In genomic region chr17:4777969-4778760, GRCh38 we compare ENCODE assay signal across 1 cellular context.
TF ChIP-seq lines count a peak whose summit lies in the region.

No MANE protein-coding gene starts in this region.

TF ChIP-seq in HepG2, 621 proteins besides CTCF, POLR2A, EP300 and RAD21 (continued from another document and continues in another):
- no peak for TF ChIP-seq ZBTB4 (CRISPR knock-in tag; IDR thresholded peaks at IDR 0.05; ENCODE audit: borderline replicate concordance)
- 0 out of 2 replicates have a peak, but pooled peaks have one; percentile 27 for TF ChIP-seq ZNF589 (CRISPR knock-in tag; conservative IDR thresholded peaks at IDR 0.05)
- TF ChIP-seq KLF16 (CRISPR knock-in tag; IDR thresholded peaks at IDR 0.05), result peak in 1 of 2 experiments; percentile 90; a peak in 2 of 4 replicates
- no peak for TF ChIP-seq YEATS2 (CRISPR knock-in tag; IDR thresholded peaks at IDR 0.05; ENCODE audit: borderline replicate concordance)
- TF ChIP-seq NR2F1 (CRISPR knock-in tag; IDR thresholded peaks at IDR 0.05), result peak; percentile 16 to 59; a peak in 2 of 4 replicates
- peak; percentile 39; the same call in 1 of the 2 replicates for TF ChIP-seq HNF4G (IDR thresholded peaks at IDR 0.05; ENCODE audit: borderline replicate concordance, low read depth, low read length)
- TF ChIP-seq HNF4G (CRISPR knock-in tag; IDR thresholded peaks at IDR 0.05; ENCODE audit: borderline replicate concordance, low read depth), result no peak
- TF ChIP-seq, protein P1, sequence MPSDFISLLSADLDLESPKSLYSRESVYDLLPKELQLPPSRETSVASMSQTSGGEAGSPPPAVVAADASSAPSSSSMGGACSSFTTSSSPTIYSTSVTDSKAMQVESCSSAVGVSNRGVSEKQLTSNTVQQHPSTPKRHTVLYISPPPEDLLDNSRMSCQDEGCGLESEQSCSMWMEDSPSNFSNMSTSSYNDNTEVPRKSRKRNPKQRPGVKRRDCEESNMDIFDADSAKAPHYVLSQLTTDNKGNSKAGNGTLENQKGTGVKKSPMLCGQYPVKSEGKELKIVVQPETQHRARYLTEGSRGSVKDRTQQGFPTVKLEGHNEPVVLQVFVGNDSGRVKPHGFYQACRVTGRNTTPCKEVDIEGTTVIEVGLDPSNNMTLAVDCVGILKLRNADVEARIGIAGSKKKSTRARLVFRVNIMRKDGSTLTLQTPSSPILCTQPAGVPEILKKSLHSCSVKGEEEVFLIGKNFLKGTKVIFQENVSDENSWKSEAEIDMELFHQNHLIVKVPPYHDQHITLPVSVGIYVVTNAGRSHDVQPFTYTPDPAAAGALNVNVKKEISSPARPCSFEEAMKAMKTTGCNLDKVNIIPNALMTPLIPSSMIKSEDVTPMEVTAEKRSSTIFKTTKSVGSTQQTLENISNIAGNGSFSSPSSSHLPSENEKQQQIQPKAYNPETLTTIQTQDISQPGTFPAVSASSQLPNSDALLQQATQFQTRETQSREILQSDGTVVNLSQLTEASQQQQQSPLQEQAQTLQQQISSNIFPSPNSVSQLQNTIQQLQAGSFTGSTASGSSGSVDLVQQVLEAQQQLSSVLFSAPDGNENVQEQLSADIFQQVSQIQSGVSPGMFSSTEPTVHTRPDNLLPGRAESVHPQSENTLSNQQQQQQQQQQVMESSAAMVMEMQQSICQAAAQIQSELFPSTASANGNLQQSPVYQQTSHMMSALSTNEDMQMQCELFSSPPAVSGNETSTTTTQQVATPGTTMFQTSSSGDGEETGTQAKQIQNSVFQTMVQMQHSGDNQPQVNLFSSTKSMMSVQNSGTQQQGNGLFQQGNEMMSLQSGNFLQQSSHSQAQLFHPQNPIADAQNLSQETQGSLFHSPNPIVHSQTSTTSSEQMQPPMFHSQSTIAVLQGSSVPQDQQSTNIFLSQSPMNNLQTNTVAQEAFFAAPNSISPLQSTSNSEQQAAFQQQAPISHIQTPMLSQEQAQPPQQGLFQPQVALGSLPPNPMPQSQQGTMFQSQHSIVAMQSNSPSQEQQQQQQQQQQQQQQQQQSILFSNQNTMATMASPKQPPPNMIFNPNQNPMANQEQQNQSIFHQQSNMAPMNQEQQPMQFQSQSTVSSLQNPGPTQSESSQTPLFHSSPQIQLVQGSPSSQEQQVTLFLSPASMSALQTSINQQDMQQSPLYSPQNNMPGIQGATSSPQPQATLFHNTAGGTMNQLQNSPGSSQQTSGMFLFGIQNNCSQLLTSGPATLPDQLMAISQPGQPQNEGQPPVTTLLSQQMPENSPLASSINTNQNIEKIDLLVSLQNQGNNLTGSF (CRISPR knock-in tag; IDR thresholded peaks at IDR 0.05), result no peak
- TF ChIP-seq, protein P2, sequence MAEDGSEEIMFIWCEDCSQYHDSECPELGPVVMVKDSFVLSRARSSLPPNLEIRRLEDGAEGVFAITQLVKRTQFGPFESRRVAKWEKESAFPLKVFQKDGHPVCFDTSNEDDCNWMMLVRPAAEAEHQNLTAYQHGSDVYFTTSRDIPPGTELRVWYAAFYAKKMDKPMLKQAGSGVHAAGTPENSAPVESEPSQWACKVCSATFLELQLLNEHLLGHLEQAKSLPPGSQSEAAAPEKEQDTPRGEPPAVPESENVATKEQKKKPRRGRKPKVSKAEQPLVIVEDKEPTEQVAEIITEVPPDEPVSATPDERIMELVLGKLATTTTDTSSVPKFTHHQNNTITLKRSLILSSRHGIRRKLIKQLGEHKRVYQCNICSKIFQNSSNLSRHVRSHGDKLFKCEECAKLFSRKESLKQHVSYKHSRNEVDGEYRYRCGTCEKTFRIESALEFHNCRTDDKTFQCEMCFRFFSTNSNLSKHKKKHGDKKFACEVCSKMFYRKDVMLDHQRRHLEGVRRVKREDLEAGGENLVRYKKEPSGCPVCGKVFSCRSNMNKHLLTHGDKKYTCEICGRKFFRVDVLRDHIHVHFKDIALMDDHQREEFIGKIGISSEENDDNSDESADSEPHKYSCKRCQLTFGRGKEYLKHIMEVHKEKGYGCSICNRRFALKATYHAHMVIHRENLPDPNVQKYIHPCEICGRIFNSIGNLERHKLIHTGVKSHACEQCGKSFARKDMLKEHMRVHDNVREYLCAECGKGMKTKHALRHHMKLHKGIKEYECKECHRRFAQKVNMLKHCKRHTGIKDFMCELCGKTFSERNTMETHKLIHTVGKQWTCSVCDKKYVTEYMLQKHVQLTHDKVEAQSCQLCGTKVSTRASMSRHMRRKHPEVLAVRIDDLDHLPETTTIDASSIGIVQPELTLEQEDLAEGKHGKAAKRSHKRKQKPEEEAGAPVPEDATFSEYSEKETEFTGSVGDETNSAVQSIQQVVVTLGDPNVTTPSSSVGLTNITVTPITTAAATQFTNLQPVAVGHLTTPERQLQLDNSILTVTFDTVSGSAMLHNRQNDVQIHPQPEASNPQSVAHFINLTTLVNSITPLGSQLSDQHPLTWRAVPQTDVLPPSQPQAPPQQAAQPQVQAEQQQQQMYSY (CRISPR knock-in tag; IDR thresholded peaks at IDR 0.05), result no peak
- TF ChIP-seq SRSF4 (IDR thresholded peaks at IDR 0.05; ENCODE audit: low read depth, low read length, poor library complexity, severe bottlenecking), result no peak
- 0 out of 2 replicates have a peak, but pooled peaks have one; percentile 10 for TF ChIP-seq ZNF430 (CRISPR knock-in tag; IDR thresholded peaks at IDR 0.05)
- TF ChIP-seq NR2F6 (IDR thresholded peaks at IDR 0.05), result peak; percentile 70
- TF ChIP-seq NR2F6 (CRISPR knock-in tag; IDR thresholded peaks at IDR 0.05), result peak; percentile 88
- no peak for TF ChIP-seq ZNF3 (CRISPR knock-in tag; IDR thresholded peaks at IDR 0.05)
- peak; percentile 86 for TF ChIP-seq NCOA2 (CRISPR knock-in tag; IDR thresholded peaks at IDR 0.05)
- no peak for TF ChIP-seq RAD51 (IDR thresholded peaks at IDR 0.05; ENCODE audit: borderline replicate concordance)
- TF ChIP-seq ZHX2 (IDR thresholded peaks at IDR 0.05; ENCODE audit: low read depth), result no peak
- TF ChIP-seq ZHX2 (CRISPR knock-in tag; IDR thresholded peaks at IDR 0.05; ENCODE audit: borderline replicate concordance), result no peak
- no peak for TF ChIP-seq HOXA7 (CRISPR knock-in tag; IDR thresholded peaks at IDR 0.05)
- TF ChIP-seq JUND (CRISPR knock-in tag; IDR thresholded peaks at IDR 0.05), result no peak; the same call in none of the 2 replicates
- no peak for TF ChIP-seq ZNF772 (CRISPR knock-in tag; IDR thresholded peaks at IDR 0.05)
- TF ChIP-seq RFX1 (IDR thresholded peaks at IDR 0.05), result no peak
- TF ChIP-seq KAT8 (CRISPR knock-in tag; IDR thresholded peaks at IDR 0.05), result peak; percentile 50; the same call in 1 of the 2 replicates
- TF ChIP-seq, protein P3, sequence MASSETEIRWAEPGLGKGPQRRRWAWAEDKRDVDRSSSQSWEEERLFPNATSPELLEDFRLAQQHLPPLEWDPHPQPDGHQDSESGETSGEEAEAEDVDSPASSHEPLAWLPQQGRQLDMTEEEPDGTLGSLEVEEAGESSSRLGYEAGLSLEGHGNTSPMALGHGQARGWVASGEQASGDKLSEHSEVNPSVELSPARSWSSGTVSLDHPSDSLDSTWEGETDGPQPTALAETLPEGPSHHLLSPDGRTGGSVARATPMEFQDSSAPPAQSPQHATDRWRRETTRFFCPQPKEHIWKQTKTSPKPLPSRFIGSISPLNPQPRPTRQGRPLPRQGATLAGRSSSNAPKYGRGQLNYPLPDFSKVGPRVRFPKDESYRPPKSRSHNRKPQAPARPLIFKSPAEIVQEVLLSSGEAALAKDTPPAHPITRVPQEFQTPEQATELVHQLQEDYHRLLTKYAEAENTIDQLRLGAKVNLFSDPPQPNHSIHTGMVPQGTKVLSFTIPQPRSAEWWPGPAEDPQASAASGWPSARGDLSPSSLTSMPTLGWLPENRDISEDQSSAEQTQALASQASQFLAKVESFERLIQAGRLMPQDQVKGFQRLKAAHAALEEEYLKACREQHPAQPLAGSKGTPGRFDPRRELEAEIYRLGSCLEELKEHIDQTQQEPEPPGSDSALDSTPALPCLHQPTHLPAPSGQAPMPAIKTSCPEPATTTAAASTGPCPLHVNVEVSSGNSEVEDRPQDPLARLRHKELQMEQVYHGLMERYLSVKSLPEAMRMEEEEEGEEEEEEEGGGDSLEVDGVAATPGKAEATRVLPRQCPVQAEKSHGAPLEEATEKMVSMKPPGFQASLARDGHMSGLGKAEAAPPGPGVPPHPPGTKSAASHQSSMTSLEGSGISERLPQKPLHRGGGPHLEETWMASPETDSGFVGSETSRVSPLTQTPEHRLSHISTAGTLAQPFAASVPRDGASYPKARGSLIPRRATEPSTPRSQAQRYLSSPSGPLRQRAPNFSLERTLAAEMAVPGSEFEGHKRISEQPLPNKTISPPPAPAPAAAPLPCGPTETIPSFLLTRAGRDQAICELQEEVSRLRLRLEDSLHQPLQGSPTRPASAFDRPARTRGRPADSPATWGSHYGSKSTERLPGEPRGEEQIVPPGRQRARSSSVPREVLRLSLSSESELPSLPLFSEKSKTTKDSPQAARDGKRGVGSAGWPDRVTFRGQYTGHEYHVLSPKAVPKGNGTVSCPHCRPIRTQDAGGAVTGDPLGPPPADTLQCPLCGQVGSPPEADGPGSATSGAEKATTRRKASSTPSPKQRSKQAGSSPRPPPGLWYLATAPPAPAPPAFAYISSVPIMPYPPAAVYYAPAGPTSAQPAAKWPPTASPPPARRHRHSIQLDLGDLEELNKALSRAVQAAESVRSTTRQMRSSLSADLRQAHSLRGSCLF (CRISPR knock-in tag; IDR thresholded peaks at IDR 0.05; ENCODE audit: borderline replicate concordance), result no peak
- TF ChIP-seq, protein P4, sequence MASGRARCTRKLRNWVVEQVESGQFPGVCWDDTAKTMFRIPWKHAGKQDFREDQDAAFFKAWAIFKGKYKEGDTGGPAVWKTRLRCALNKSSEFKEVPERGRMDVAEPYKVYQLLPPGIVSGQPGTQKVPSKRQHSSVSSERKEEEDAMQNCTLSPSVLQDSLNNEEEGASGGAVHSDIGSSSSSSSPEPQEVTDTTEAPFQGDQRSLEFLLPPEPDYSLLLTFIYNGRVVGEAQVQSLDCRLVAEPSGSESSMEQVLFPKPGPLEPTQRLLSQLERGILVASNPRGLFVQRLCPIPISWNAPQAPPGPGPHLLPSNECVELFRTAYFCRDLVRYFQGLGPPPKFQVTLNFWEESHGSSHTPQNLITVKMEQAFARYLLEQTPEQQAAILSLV (CRISPR knock-in tag; IDR thresholded peaks at IDR 0.05; ENCODE audit: borderline replicate concordance), result peak; percentile 29; the same call in 1 of the 2 replicates
- TF ChIP-seq ZNF598 (CRISPR knock-in tag; IDR thresholded peaks at IDR 0.05; ENCODE audit: borderline replicate concordance), result 0 out of 2 replicates have a peak, but pooled peaks have one; percentile 13
- TF ChIP-seq GTF2F1 (IDR thresholded peaks at IDR 0.05; ENCODE audit: low read length), result no peak
- TF ChIP-seq ZMYM3 (CRISPR knock-in tag; IDR thresholded peaks at IDR 0.05), result peak; percentile 95
- TF ChIP-seq ZNF703 (CRISPR knock-in tag; IDR thresholded peaks at IDR 0.05; ENCODE audit: borderline replicate concordance), result no peak
- no peak for TF ChIP-seq ZSCAN30 (CRISPR knock-in tag; IDR thresholded peaks at IDR 0.05)
- TF ChIP-seq EED (CRISPR knock-in tag; IDR thresholded peaks at IDR 0.05), result no peak
- TF ChIP-seq AGO2 (optimal IDR thresholded peaks at IDR 0.05; ENCODE audit: low read depth, low read length), result no peak
